Comparison of ENCODE assay signal across 1 cellular context in genomic region chr3:128070898-128071591, GRCh38.
TF ChIP-seq lines count a peak whose summit lies in the region.

No MANE protein-coding gene starts in this region.

TF ChIP-seq in HCT116, 20 proteins besides CTCF, POLR2A, EP300 and RAD21 (continued from another document):
- TF ChIP-seq REST (IDR thresholded peaks at IDR 0.05; ENCODE audit: low read depth) (no peak), EGR1 (IDR thresholded peaks at IDR 0.05; ENCODE audit: low read depth) (no peak), POLR2AphosphoS5 (IDR thresholded peaks at IDR 0.05; ENCODE audit: low read depth, low read length) (no peak), MAX (IDR thresholded peaks at IDR 0.05) (no peak), FOSL1 (IDR thresholded peaks at IDR 0.05; ENCODE audit: low read depth) (no peak), ATF3 (IDR thresholded peaks at IDR 0.05) (no peak)
